ENCODE assay signal across 18 cellular contexts in genomic region chr20:4256886-4257285, GRCh38. TPM values are rescaled to one million over a fixed set of nuclear protein-coding genes. Genes with fewer than 3 reads are reported as not detected.
DNase-seq lines count a peak whose midpoint lies in the region; TF ChIP-seq lines count a peak whose summit lies in the region.
"Had no signal": no experiment of that assay in that cellular context is flagged by ENCODE, and none has a peak within 500 bp of the region (broad histone marks: within the 10 kb centered on the region; RNA-seq: fewer than 3 reads in every experiment).

No MANE protein-coding gene starts in this region.

- H3K27ac ChIP-seq in mesendoderm (ENCODE audit: low read depth, low read length): no peak overlapping the region

- no CpG with 5 or more reads among the region's 3 CpGs for WGBS in mesendoderm (ENCODE audit: extremely low coverage, insufficient coverage, low lambda C conversion rate)

- H3K4me2 ChIP-seq in mesendoderm (ENCODE audit: low read length): no peak overlapping the region
- H3K4me2 ChIP-seq: SK-N-SH had no signal

- H3K18ac ChIP-seq in mesendoderm (ENCODE audit: low read length): no peak overlapping the region

- no peak overlapping the region for H3K23ac ChIP-seq in mesendoderm (ENCODE audit: low read length)

- DNase-seq in AG10803 (ENCODE audit: low read depth) (peak; percentile 31), ELR (ENCODE audit: low read depth) (peak; percentile 10), mesendoderm (peak; percentile 8), GM19238 (ENCODE audit: insufficient read length, low spot score) (no peak), OCI-M2 (lab: John Stamatoyannopoulos, UW; ENCODE audit: unreplicated experiment) (no peak), OCI-M1 (lab: John Stamatoyannopoulos, UW) (no peak)
- DNase-seq: Calu3, DMS79 treated with DMSO at 0.1 percent for 48 hours, NCI-H1092 treated with DMSO at 0.1 percent for 48 hours, NCI-H1436, NCI-H187, NCI-H446, NCI-H524 treated with DMSO at 0.1 percent for 48 hours, NCI-H774, SIG-M5, SK-N-SH, SW 1271 had no signal

- no peak overlapping the region for H2BK120ac ChIP-seq in mesendoderm (ENCODE audit: low read depth, low read length)

- no peak for TF ChIP-seq CTCF in AG10803 (conservative IDR thresholded peaks at IDR 0.05; ENCODE audit: low read length)

- H3K4me1 ChIP-seq in mesendoderm (ENCODE audit: control insufficient read depth, low read depth, low read length): no peaks in the 10 kb centered on the region

- no peak overlapping the region for H3K56ac ChIP-seq in mesendoderm (ENCODE audit: low read length)

- no peak overlapping the region for H3K9ac ChIP-seq in mesendoderm (ENCODE audit: low read length)
- H3K9ac ChIP-seq: SK-N-SH had no signal

- H3K4ac ChIP-seq in mesendoderm (ENCODE audit: low read depth, low read length): no peak overlapping the region

- no peaks in the 10 kb centered on the region for H3K79me2 ChIP-seq in mesendoderm (ENCODE audit: control insufficient read depth, insufficient read depth, low read length)

- H2BK15ac ChIP-seq in mesendoderm (replicated peaks; ENCODE audit: low read depth): no peak overlapping the region

- H4K8ac ChIP-seq in mesendoderm (ENCODE audit: low read depth, low read length): no peak overlapping the region

- H2AK5ac ChIP-seq in mesendoderm (ENCODE audit: low read length): no peak overlapping the region

- H2BK5ac ChIP-seq in mesendoderm (ENCODE audit: low read length): no peak overlapping the region

- H3K27me3 ChIP-seq in mesendoderm (ENCODE audit: insufficient read depth, low read length, poor library complexity): no peaks in the 10 kb centered on the region

- H3K36me3 ChIP-seq in mesendoderm (ENCODE audit: control insufficient read depth, insufficient read depth, low read length): no peaks in the 10 kb centered on the region

- H3K79me1 ChIP-seq in mesendoderm (ENCODE audit: low read length): no peaks in the 10 kb centered on the region

- H4K5ac ChIP-seq in mesendoderm (ENCODE audit: low read length): no peak overlapping the region

- no peak overlapping the region for H3K4me3 ChIP-seq in AG10803 (ENCODE audit: low read length)
- H3K4me3 ChIP-seq in mesendoderm (ENCODE audit: low read length): no peak overlapping the region

TF ChIP-seq in PFSK-1, 5 proteins besides CTCF, POLR2A, EP300 and RAD21:
- peak in 1 of 2 experiments; percentile 82; a peak in 2 of 4 replicates for TF ChIP-seq REST (IDR thresholded peaks at IDR 0.05; ENCODE audit: insufficient read depth in 1 of 2, low read depth in 2 of 2, low read length in 2 of 2)
- TF ChIP-seq FOXP2 (optimal IDR thresholded peaks at IDR 0.05; ENCODE audit: borderline replicate concordance, extremely low read depth, extremely low read length, insufficient read depth): peak; percentile 41
- peak; percentile 81; the same call in 1 of the 2 replicates for TF ChIP-seq SIN3A (IDR thresholded peaks at IDR 0.05; ENCODE audit: borderline replicate concordance, insufficient read depth, low read length)
- TF ChIP-seq POLR2AphosphoS5 (IDR thresholded peaks at IDR 0.05; ENCODE audit: low read depth, low read length): peak; percentile 58
- peak; percentile 36; the same call in 1 of the 2 replicates for TF ChIP-seq TAF1 (IDR thresholded peaks at IDR 0.05; ENCODE audit: borderline replicate concordance, insufficient read depth, low read length)
TF ChIP-seq in PFSK-1: peak in this region for 5.

RNA-seq across cellular contexts. Expression of gene ADRA1D, which starts 7.8 kb away (rescaled TPM):
- 50.4 TPM for polyA plus RNA-seq in PFSK-1 (2012; ENCODE audit: insufficient read length, low read depth)
- polyA plus RNA-seq in mesendoderm (2013, experiment 1 of 2): 0.10 TPM
- polyA plus RNA-seq in mesendoderm (2013, experiment 2 of 2): 0.07 TPM

Comparison
In these comparisons a context has a peak if more than half of its experiments do, and no peak if none do; other contexts are left out.
1. DNase-seq: peak in AG10803 (single experiment), ELR (single experiment) and mesendoderm (single experiment); none in GM19238 (single experiment), OCI-M2 (single experiment) and OCI-M1 (single experiment).